10 cellular contexts compared by ENCODE assay signal in the genomic region with DNA sequence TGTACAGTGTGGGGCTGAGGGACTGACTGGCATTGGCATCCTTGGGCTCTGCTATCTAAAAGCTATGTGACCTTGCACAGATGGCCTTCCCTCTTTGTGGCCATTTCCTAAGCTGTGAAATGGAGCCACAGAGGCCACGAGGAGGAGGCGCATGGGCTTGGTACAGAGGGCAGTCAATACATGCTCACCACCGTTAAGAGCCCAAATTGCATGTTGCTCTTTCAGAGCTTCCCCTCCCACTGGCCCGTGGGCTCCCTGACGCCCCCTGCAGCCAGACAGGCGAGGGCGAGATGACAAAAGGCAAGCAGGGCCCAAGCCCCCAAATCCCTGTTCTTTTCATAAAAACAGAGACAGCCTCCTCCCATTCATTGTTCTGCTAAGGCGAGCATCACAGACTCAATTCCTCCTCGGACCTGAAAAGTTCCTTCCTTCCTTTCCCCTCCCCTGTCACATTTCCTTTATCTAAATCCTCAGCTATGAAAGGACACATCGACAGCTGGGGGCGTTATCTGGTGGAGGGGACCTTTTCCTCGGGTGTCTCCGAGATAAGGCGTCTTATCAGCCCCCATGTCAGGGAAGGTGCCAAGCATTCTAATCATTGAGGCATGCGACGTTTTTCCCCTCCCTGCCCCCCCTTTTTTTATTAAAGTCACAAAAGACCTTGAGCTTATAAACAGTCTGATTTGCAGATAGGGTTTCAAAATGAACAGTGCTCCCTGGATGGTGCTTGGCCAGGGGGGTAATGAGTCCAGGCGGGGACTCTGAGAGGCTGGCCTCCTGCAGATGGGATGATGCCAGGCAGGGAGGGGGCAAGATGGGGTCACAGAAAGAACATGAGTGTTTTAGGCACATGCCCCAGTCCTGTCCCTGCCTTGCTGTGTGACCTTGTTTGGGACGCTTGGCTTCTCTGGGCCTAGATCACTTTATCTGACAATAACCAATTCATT. TPM values are rescaled to one million over a fixed set of nuclear protein-coding genes. Genes with fewer than 3 reads are reported as not detected.
DNase-seq lines count a peak whose midpoint lies in the region; ATAC-seq and TF ChIP-seq lines count a peak whose summit lies in the region.
"Had no signal": no experiment of that assay in that cellular context is flagged by ENCODE, and none has a peak within 500 bp of the region (broad histone marks: within the 10 kb centered on the region; RNA-seq: fewer than 3 reads in every experiment).

No MANE protein-coding gene starts in this region.

- ATAC-seq in WTC11, result peak; percentile 74
- ATAC-seq in left colon, result no peak

- no peaks in the 10 kb centered on the region for H3K9me3 Mint-ChIP-seq in WTC11

- POLR2A ChIA-PET in WTC11 (lab: Charles Lee), result no interaction called here

- H3K4me1 Mint-ChIP-seq in WTC11, result peaks cover 23% of the 10 kb centered on the region

- no peaks in the 10 kb centered on the region for H3K27me3 Mint-ChIP-seq in WTC11 (ENCODE audit: low read depth)

- no peaks in the 10 kb centered on the region for H3K36me3 Mint-ChIP-seq in WTC11

- TF ChIP-seq CTCF in AG09309 (IDR thresholded peaks at IDR 0.05; ENCODE audit: control insufficient read depth, insufficient read depth, low read depth, low read length, missing control alignments), result peak; percentile 20
- peak; percentile 39 for TF ChIP-seq CTCF in GM12873 (IDR thresholded peaks at IDR 0.05; ENCODE audit: insufficient read depth, low read depth, low read length, missing control alignments)
- 0 out of 2 replicates have a peak, but pooled peaks have one; percentile 18 for TF ChIP-seq CTCF in WTC11 (IDR thresholded peaks at IDR 0.05)

- CTCF ChIA-PET in WTC11 (lab: Charles Lee), result interaction anchor here (0.5 to 5.4 kb wide), 35 partner anchors 13 to 518 kb away, joined by 3 to 50 read pairs (median 4); a partner anchor contains a TSS

- no peak overlapping the region for H3K4me3 Mint-ChIP-seq in WTC11

- no peak overlapping the region for H3K4me3 ChIP-seq in AG09309 (ENCODE audit: control insufficient read depth, low read depth, low read length)
- H3K4me3 ChIP-seq: prostate gland, SJCRH30 had no signal

- DNase-seq in AG09309 (ENCODE audit: low read depth) (no peak), WTC11 (ENCODE audit: low spot score) (peak; percentile 69), left colon (peak; percentile 1 to 10), DMS53 (lab: John Stamatoyannopoulos, UW) (no peak), amniotic stem cell (lab: John Stamatoyannopoulos, UW) (no peak), SKM-1 (lab: John Stamatoyannopoulos, UW; ENCODE audit: unreplicated experiment) (no peak), SW 1271 (lab: John Stamatoyannopoulos, UW) (no peak)
- DNase-seq: SJCRH30 had no signal

- intact Hi-C loops in left colon (cut with DNase I, micrococcal nuclease), result no loop called here

- H3K27ac Mint-ChIP-seq in WTC11, result no peak overlapping the region

TF ChIP-seq in WTC11, 78 proteins besides CTCF, POLR2A, EP300 and RAD21:
- TF ChIP-seq ZNF317 (CRISPR knock-in tag; IDR thresholded peaks at IDR 0.05; ENCODE audit: borderline replicate concordance, low read depth) (no peak), SP1 (CRISPR knock-in tag; conservative IDR thresholded peaks at IDR 0.05) (0 out of 2 replicates have a peak, but pooled peaks have one; percentile 47)

RNA-seq across cellular contexts. Expression of a gene that starts 26.4 kb away (rescaled TPM):
- 1.3 to 1.6 TPM (median 1.6 TPM) in 3 replicates for total RNA-seq in WTC11 (2021)
- total RNA-seq in left colon, result 1 to 10 TPM; 3.0 to 4.7 TPM

Comparison
In these comparisons a context has a peak if more than half of its experiments do, and no peak if none do; other contexts are left out.
1. DNase-seq: peak in WTC11 (single experiment) and left colon (2 of 2); none in AG09309 (single experiment), DMS53 (single experiment), amniotic stem cell (single experiment), SKM-1 (single experiment) and SW 1271 (0 of 2).
2. Peak in every context shown above with its lines, with median percentiles within 50 percentile points of each other: CTCF ChIP-seq.